Comparison of ENCODE assay signal across 8 cellular contexts in genomic region chr20:33812673-33813462, GRCh38. TPM values are rescaled to one million over a fixed set of nuclear protein-coding genes. Genes with fewer than 3 reads are reported as not detected.
DNase-seq lines count a peak whose midpoint lies in the region; ATAC-seq and TF ChIP-seq lines count a peak whose summit lies in the region.

No MANE protein-coding gene starts in this region.

- CTCF ChIA-PET in HEK293T (lab: Yijun Ruan, JAX), result no interaction called here

- peak overlapping the region; percentile 81; the same call in 1 of the 2 replicates for H3K9ac ChIP-seq in iPS-20b (ENCODE audit: low read depth, low read length)

- peak overlapping the region; percentile 93 for H3K4me3 ChIP-seq in AG09309 (ENCODE audit: control insufficient read depth, low read depth, low read length)
- peak overlapping the region; percentile 72 for H3K4me3 ChIP-seq in iPS-20b (ENCODE audit: low read length)

- H3K36me3 Mint-ChIP-seq in activated T-helper 2 cell treated with anti-CD3 and anti-CD28 coated beads, Interferon-gamma antibody, Interleukin-2, Interleukin-4, amounts not matched to agents 10 μg/mL and 5 μg/mL and 100 μg/mL, durations not matched to agents 14 hours and 24 hours and 36 hours (ENCODE audit: low read depth), result peaks cover 53% of the 10 kb centered on the region

- H3K27ac Mint-ChIP-seq in activated T-helper 2 cell treated with anti-CD3 and anti-CD28 coated beads, Interferon-gamma antibody, Interleukin-2, Interleukin-4, amounts not matched to agents 10 μg/mL and 5 μg/mL and 100 μg/mL, durations not matched to agents 14 hours and 24 hours and 36 hours, result peak overlapping the region; percentile 95
- H3K27ac Mint-ChIP-seq in stimulated activated naive CD8-positive, alpha-beta T cell treated with anti-CD3 and anti-CD28 coated beads, Interleukin-15, amount 100 ng/mL, for 72 hours, result peak overlapping the region; percentile 96 to 99

- peak overlapping the region; percentile 99 for H3K4me3 Mint-ChIP-seq in activated T-helper 2 cell treated with anti-CD3 and anti-CD28 coated beads, Interferon-gamma antibody, Interleukin-2, Interleukin-4, amounts not matched to agents 10 μg/mL and 5 μg/mL and 100 μg/mL, durations not matched to agents 14 hours and 24 hours and 36 hours (ENCODE audit: low read depth)
- H3K4me3 Mint-ChIP-seq in stimulated activated naive CD8-positive, alpha-beta T cell treated with anti-CD3 and anti-CD28 coated beads, Interleukin-15, amount 100 ng/mL, for 72 hours, result peak overlapping the region; percentile 97

- TF ChIP-seq CTCF in AG09309 (IDR thresholded peaks at IDR 0.05; ENCODE audit: control insufficient read depth, insufficient read depth, low read depth, low read length, missing control alignments), result no peak

- peaks cover 5% of the 10 kb centered on the region; the same call in 1 of the 2 replicates for H3K36me3 ChIP-seq in iPS-20b (ENCODE audit: insufficient read depth, low read depth, low read length)

- no peaks in the 10 kb centered on the region for H3K9me3 ChIP-seq in iPS-20b (ENCODE audit: insufficient read depth, low read depth, low read length)

- DNase-seq in AG09309 (ENCODE audit: low read depth) (no peak), HEK293T (ENCODE audit: extremely low spot score) (peak; percentile 62), RKO (ENCODE audit: low spot score) (no peak)
- DNase-seq in activated T-helper 2 cell treated with anti-CD3 and anti-CD28 coated beads, Interferon-gamma antibody, Interleukin-2, Interleukin-4, amounts not matched to agents 10 μg/mL and 5 μg/mL and 100 μg/mL, durations not matched to agents 14 hours and 24 hours and 36 hours (ENCODE audit: low spot score), result no peak
- DNase-seq in stimulated activated naive CD8-positive, alpha-beta T cell treated with anti-CD3 and anti-CD28 coated beads, Interleukin-15, amount 100 ng/mL, for 72 hours, result no peak

- POLR2A ChIA-PET in HEK293T (lab: Yijun Ruan, JAX), result interaction anchor here (0.8 to 3.5 kb wide), 4 partner anchors 10 to 300 kb away, joined by 3 to 10 read pairs (median 3); partner anchors contain the start of gene EIF2S2

- no peaks in the 10 kb centered on the region for H3K27me3 ChIP-seq in iPS-20b (ENCODE audit: insufficient read depth, low read length)

- H3K27ac ChIP-seq in iPS-20b (ENCODE audit: low read length), result no peak overlapping the region

- peaks cover 45% of the 10 kb centered on the region for H3K4me1 Mint-ChIP-seq in activated T-helper 2 cell treated with anti-CD3 and anti-CD28 coated beads, Interferon-gamma antibody, Interleukin-2, Interleukin-4, amounts not matched to agents 10 μg/mL and 5 μg/mL and 100 μg/mL, durations not matched to agents 14 hours and 24 hours and 36 hours (ENCODE audit: low read depth)
- peaks cover 49% of the 10 kb centered on the region for H3K4me1 Mint-ChIP-seq in stimulated activated naive CD8-positive, alpha-beta T cell treated with anti-CD3 and anti-CD28 coated beads, Interleukin-15, amount 100 ng/mL, for 72 hours

- H3K4me1 ChIP-seq in iPS-20b (ENCODE audit: insufficient read depth, low read length), result peaks cover 8% of the 10 kb centered on the region; the same call in 1 of the 2 replicates

- H3K27me3 Mint-ChIP-seq in activated T-helper 2 cell treated with anti-CD3 and anti-CD28 coated beads, Interferon-gamma antibody, Interleukin-2, Interleukin-4, amounts not matched to agents 10 μg/mL and 5 μg/mL and 100 μg/mL, durations not matched to agents 14 hours and 24 hours and 36 hours (ENCODE audit: low read depth), result no peaks in the 10 kb centered on the region
- no peaks in the 10 kb centered on the region for H3K27me3 Mint-ChIP-seq in stimulated activated naive CD8-positive, alpha-beta T cell treated with anti-CD3 and anti-CD28 coated beads, Interleukin-15, amount 100 ng/mL, for 72 hours

- intact Hi-C loops in activated T-helper 2 cell treated with anti-CD3 and anti-CD28 coated beads, Interferon-gamma antibody, Interleukin-2, Interleukin-4, amounts not matched to agents 10 μg/mL and 5 μg/mL and 100 μg/mL, durations not matched to agents 14 hours and 24 hours and 36 hours (cut with micrococcal nuclease), result loop anchor here (5.0 kb wide), 2 partner anchors 44 to 126 kb away; partner anchors contain the start of gene E2F1

- no peak for ATAC-seq in stimulated activated naive CD8-positive, alpha-beta T cell treated with anti-CD3 and anti-CD28 coated beads, Interleukin-15, amount 100 ng/mL, for 72 hours
- ATAC-seq in GM21367 (IDR thresholded peaks at IDR 0.05; ENCODE audit: unreplicated experiment), result no peak
- no peak for ATAC-seq in HG03097 (IDR thresholded peaks at IDR 0.05; ENCODE audit: low FRiP score, unreplicated experiment)

- H3K9me3 Mint-ChIP-seq in activated T-helper 2 cell treated with anti-CD3 and anti-CD28 coated beads, Interferon-gamma antibody, Interleukin-2, Interleukin-4, amounts not matched to agents 10 μg/mL and 5 μg/mL and 100 μg/mL, durations not matched to agents 14 hours and 24 hours and 36 hours, result no peaks in the 10 kb centered on the region
- H3K9me3 Mint-ChIP-seq in stimulated activated naive CD8-positive, alpha-beta T cell treated with anti-CD3 and anti-CD28 coated beads, Interleukin-15, amount 100 ng/mL, for 72 hours, result no peaks in the 10 kb centered on the region

TF ChIP-seq in HEK293T, 16 proteins besides CTCF, POLR2A, EP300 and RAD21:
- TF ChIP-seq ELF4 (IDR thresholded peaks at IDR 0.05) (no peak), ZNF384 (IDR thresholded peaks at IDR 0.05) (peak; percentile 96)

RNA-seq across cellular contexts. Expression of gene CHMP4B, which starts 1.7 kb away (rescaled TPM):
- total RNA-seq in activated T-helper 2 cell treated with anti-CD3 and anti-CD28 coated beads, Interferon-gamma antibody, Interleukin-2, Interleukin-4, amounts not matched to agents 10 μg/mL and 5 μg/mL and 100 μg/mL, durations not matched to agents 14 hours and 24 hours and 36 hours, result 113 and 116 TPM in 2 replicates
